21 cellular contexts compared by ENCODE assay signal in genomic region chr10:95785942-95786669, GRCh38. TPM values are rescaled to one million over a fixed set of nuclear protein-coding genes. Genes with fewer than 3 reads are reported as not detected.
DNase-seq lines count a peak whose midpoint lies in the region; ATAC-seq and TF ChIP-seq lines count a peak whose summit lies in the region.
"Had no signal": no experiment of that assay in that cellular context is flagged by ENCODE, and none has a peak within 500 bp of the region (broad histone marks: within the 10 kb centered on the region; RNA-seq: fewer than 3 reads in every experiment).

No MANE protein-coding gene starts in this region.

- no peaks in the 10 kb centered on the region for H4K20me1 ChIP-seq in IMR-90 (ENCODE audit: insufficient read depth, low read length)

- no peak overlapping the region for H3K14ac ChIP-seq in IMR-90 (replicated peaks; ENCODE audit: low read depth, low read length)

- no peaks in the 10 kb centered on the region for H3K79me2 ChIP-seq in parathyroid adenoma

- H3K79me1 ChIP-seq in IMR-90 (ENCODE audit: low read depth in 1 of 2, low read length in 2 of 2): no peaks in the 10 kb centered on the region

- H3K9ac ChIP-seq in IMR-90 (ENCODE audit: low read depth, low read length) (no peak overlapping the region), parathyroid adenoma (no peak overlapping the region)

- H3K9me3 ChIP-seq in IMR-90 (ENCODE audit: control insufficient read depth, insufficient read depth, low read length) (no peaks in the 10 kb centered on the region), parathyroid adenoma (ENCODE audit: control insufficient read depth, low read length) (no peaks in the 10 kb centered on the region), spleen (no peaks in the 10 kb centered on the region)
- H3K9me3 ChIP-seq: testis had no signal

- peaks cover 71% of the 10 kb centered on the region for H3K4me1 Mint-ChIP-seq in activated CD4-positive, alpha-beta memory T cell treated with anti-CD3 and anti-CD28 coated beads, Interleukin-2, amount 10 ng/mL, durations not matched to agents 7 days and 5 days
- peaks cover 5% of the 10 kb centered on the region for H3K4me1 Mint-ChIP-seq in activated CD4-positive, alpha-beta memory T cell treated with anti-CD3 and anti-CD28 coated beads for 36 hours (ENCODE audit: low read depth)

- peak overlapping the region; percentile 74 for H3K27ac Mint-ChIP-seq in activated CD4-positive, alpha-beta memory T cell treated with anti-CD3 and anti-CD28 coated beads, Interleukin-2, amount 10 ng/mL, durations not matched to agents 7 days and 5 days
- no peak overlapping the region for H3K27ac Mint-ChIP-seq in activated CD4-positive, alpha-beta memory T cell treated with anti-CD3 and anti-CD28 coated beads for 36 hours

- no peak for TF ChIP-seq CTCF in IMR-90 (conservative IDR thresholded peaks at IDR 0.05; ENCODE audit: low read depth, low read length)
- no peak for TF ChIP-seq CTCF in coronary artery (IDR thresholded peaks at IDR 0.05)
- TF ChIP-seq CTCF in parathyroid adenoma (IDR thresholded peaks at IDR 0.05): no peak
- no peak for TF ChIP-seq CTCF in spleen (IDR thresholded peaks at IDR 0.05 in 8 of 11, conservative IDR thresholded peaks at IDR 0.05 in 3 of 11)

- ATAC-seq in IMR-90 (ENCODE audit: low read depth) (no peak), HG02798 (IDR thresholded peaks at IDR 0.05; ENCODE audit: poor library complexity, unreplicated experiment) (no peak)
- ATAC-seq: left ventricle myocardium superior had no signal

- no CpG with 5 or more reads among the region's 5 CpGs for WGBS in IMR-90 (ENCODE audit: extremely low coverage in 2 of 2, insufficient read length in 1 of 2), 2 experiments
- WGBS in spleen, 5 donors: 74 to 92% (median 88%) methylated on average over 5 of the region's 5 CpGs

- no peak for TF ChIP-seq RAD21 in IMR-90 (IDR thresholded peaks at IDR 0.05; ENCODE audit: low read length)

- no peak for DNase-seq in activated CD4-positive, alpha-beta memory T cell treated with anti-CD3 and anti-CD28 coated beads, Interleukin-2, amount 10 ng/mL, durations not matched to agents 7 days and 5 days
- DNase-seq in activated CD4-positive, alpha-beta memory T cell treated with anti-CD3 and anti-CD28 coated beads for 36 hours: no peak
- no peak for DNase-seq in IMR-90
- DNase-seq in coronary artery (ENCODE audit: low spot score): no peak
- DNase-seq in superior temporal gyrus (ENCODE audit: extremely low spot score): no peak
- no peak for DNase-seq in spleen
- DNase-seq: activated CD4-positive, alpha-beta T cell treated with anti-CD3 and anti-CD28 coated beads for 48 hours; activated naive CD4-positive, alpha-beta T cell; activated T-cell treated with anti-CD3 and anti-CD28 coated beads for 4 hours; amygdala; dorsolateral prefrontal cortex; EL; HCEC 1CT; head of caudate nucleus; left ventricle myocardium superior; NCI-H2107; NCI-H510A treated with DMSO at 0.1 percent for 48 hours; right cardiac atrium; testis had no signal

- H3K56ac ChIP-seq in IMR-90 (ENCODE audit: extremely low read depth, insufficient read depth, low read length): no peak overlapping the region

- no peak overlapping the region for H2BK15ac ChIP-seq in IMR-90 (ENCODE audit: low read depth, low read length)

- H2BK20ac ChIP-seq in IMR-90 (ENCODE audit: low read depth, low read length): no peak overlapping the region

- H2AK5ac ChIP-seq in IMR-90 (ENCODE audit: low read depth, low read length): peak overlapping the region; percentile 51; the same call in 1 of the 2 replicates

- CTCF ChIA-PET in activated CD4-positive, alpha-beta memory T cell treated with anti-CD3 and anti-CD28 coated beads, Interleukin-2, amount 10 ng/mL, durations not matched to agents 7 days and 5 days (lab: Charles Lee): interaction anchor here (7.1 kb wide), 1 partner anchor 92 kb away, joined by 30 read pairs; the partner anchor contains the start of gene TCTN3
- CTCF ChIA-PET in activated CD4-positive, alpha-beta memory T cell treated with anti-CD3 and anti-CD28 coated beads for 36 hours (lab: Charles Lee): interaction anchor here (1.0 kb wide), 1 partner anchor 55 kb away, joined by 3 read pairs; no protein-coding TSS in a partner anchor
- CTCF ChIA-PET in IMR-90 (lab: Yijun Ruan, JAX): interaction anchor here (1.2 kb wide), 1 partner anchor 42 kb away, joined by 3 read pairs; no protein-coding TSS in a partner anchor

- H4K5ac ChIP-seq in IMR-90 (ENCODE audit: low read depth, low read length): no peak overlapping the region

- TF ChIP-seq POLR2A in IMR-90 (IDR thresholded peaks at IDR 0.05; ENCODE audit: low read depth, low read length) (no peak), spleen (IDR thresholded peaks at IDR 0.05) (no peak)

- H2BK120ac ChIP-seq in IMR-90 (ENCODE audit: low read depth, low read length): no peak overlapping the region

- H3K4me3 ChIP-seq in IMR-90 (ENCODE audit: insufficient read depth, low read depth, low read length) (no peak overlapping the region), coronary artery (no peak overlapping the region), parathyroid adenoma (ENCODE audit: low read depth, low read length) (no peak overlapping the region), spleen (no peak overlapping the region)
- H3K4me3 ChIP-seq: dorsolateral prefrontal cortex, testis had no signal

- H3K9me3 Mint-ChIP-seq in activated CD4-positive, alpha-beta memory T cell treated with anti-CD3 and anti-CD28 coated beads, Interleukin-2, amount 10 ng/mL, durations not matched to agents 7 days and 5 days: peaks cover 2% of the 10 kb centered on the region
- no peaks in the 10 kb centered on the region for H3K9me3 Mint-ChIP-seq in activated CD4-positive, alpha-beta memory T cell treated with anti-CD3 and anti-CD28 coated beads for 36 hours

- POLR2A ChIA-PET in activated CD4-positive, alpha-beta memory T cell treated with anti-CD3 and anti-CD28 coated beads, Interleukin-2, amount 10 ng/mL, durations not matched to agents 7 days and 5 days (lab: Charles Lee): interaction anchor here (0.5 to 2.0 kb wide), 5 partner anchors 28 to 55 kb away, joined by 3 to 11 read pairs (median 4); no protein-coding TSS in a partner anchor
- POLR2A ChIA-PET in activated CD4-positive, alpha-beta memory T cell treated with anti-CD3 and anti-CD28 coated beads for 36 hours (lab: Charles Lee): no interaction called here
- POLR2A ChIA-PET in IMR-90 (lab: Charles Lee; ENCODE audit: unreplicated experiment): interaction anchor here (0.6 kb wide), 1 partner anchor 96 kb away, joined by 4 read pairs; no protein-coding TSS in a partner anchor

- no peaks in the 10 kb centered on the region for H3K36me3 ChIP-seq in IMR-90 (ENCODE audit: control insufficient read depth, insufficient read depth, low read length)
- H3K36me3 ChIP-seq in parathyroid adenoma (ENCODE audit: control insufficient read depth, insufficient read depth, low read length): no peaks in the 10 kb centered on the region
- peaks cover 0 to under 1% (median 0%) of the 10 kb centered on the region in 6 donors for H3K36me3 ChIP-seq in spleen

- H2AFZ ChIP-seq in IMR-90 (replicated peaks; ENCODE audit: low read length, poor library complexity) (no peak overlapping the region), parathyroid adenoma (peak overlapping the region; percentile 14)

- no peak overlapping the region for H3K4ac ChIP-seq in IMR-90 (ENCODE audit: low read depth, low read length)

- H4K91ac ChIP-seq in IMR-90 (ENCODE audit: insufficient read depth, low read depth, low read length): no peak overlapping the region

- H3K27me3 ChIP-seq in IMR-90 (ENCODE audit: control insufficient read depth, insufficient read depth, low read length): no peaks in the 10 kb centered on the region
- no peaks in the 10 kb centered on the region for H3K27me3 ChIP-seq in parathyroid adenoma (ENCODE audit: control insufficient read depth, insufficient read depth, low read length)
- no peaks in the 10 kb centered on the region for H3K27me3 ChIP-seq in spleen (replicated peaks in 1 of 7)
- H3K27me3 ChIP-seq: dorsolateral prefrontal cortex, testis had no signal

- H2BK5ac ChIP-seq in IMR-90 (ENCODE audit: low read depth, low read length, poor library complexity, severe bottlenecking): no peak overlapping the region

- H3K4me2 ChIP-seq in IMR-90 (ENCODE audit: low read depth, low read length) (no peak overlapping the region), parathyroid adenoma (ENCODE audit: low read length) (no peak overlapping the region)

- peaks cover 6% of the 10 kb centered on the region for H3K36me3 Mint-ChIP-seq in activated CD4-positive, alpha-beta memory T cell treated with anti-CD3 and anti-CD28 coated beads, Interleukin-2, amount 10 ng/mL, durations not matched to agents 7 days and 5 days (ENCODE audit: low read depth)
- no peaks in the 10 kb centered on the region for H3K36me3 Mint-ChIP-seq in activated CD4-positive, alpha-beta memory T cell treated with anti-CD3 and anti-CD28 coated beads for 36 hours

- no peak overlapping the region for H3K23ac ChIP-seq in IMR-90 (ENCODE audit: low read depth, low read length)

- dilution Hi-C loops in IMR-90 (cut with HindIII; ENCODE audit: low sequenced_read_pairs, unreplicated experiment): no loop called here

- H3K9me1 ChIP-seq in IMR-90 (ENCODE audit: insufficient read depth, low read length): no peaks in the 10 kb centered on the region

- H2AK9ac ChIP-seq in IMR-90 (replicated peaks; ENCODE audit: low read depth, low read length, poor library complexity): no peak overlapping the region

- no TSS peak for BruUV-seq in IMR-90 (replicated peaks; lab: Mats Ljungman, UMichigan)

- H3K18ac ChIP-seq in IMR-90 (ENCODE audit: low read depth, low read length): no peak overlapping the region; the same call in 1 of the 2 replicates

- intact Hi-C loops in activated CD4-positive, alpha-beta memory T cell treated with anti-CD3 and anti-CD28 coated beads for 36 hours (cut with micrococcal nuclease): no loop called here
- intact Hi-C loops in IMR-90 (cut with micrococcal nuclease): no loop called here
- intact Hi-C loops in spleen (cut with DNase I; ENCODE audit: low total_unique reads): no loop called here

- peak overlapping the region; percentile 3 for H3K4me3 Mint-ChIP-seq in activated CD4-positive, alpha-beta memory T cell treated with anti-CD3 and anti-CD28 coated beads, Interleukin-2, amount 10 ng/mL, durations not matched to agents 7 days and 5 days
- H3K4me3 Mint-ChIP-seq in activated CD4-positive, alpha-beta memory T cell treated with anti-CD3 and anti-CD28 coated beads for 36 hours: no peak overlapping the region

- H3K4me1 ChIP-seq in IMR-90 (ENCODE audit: control insufficient read depth, insufficient read depth, low read length): no peaks in the 10 kb centered on the region
- H3K4me1 ChIP-seq in parathyroid adenoma: no peaks in the 10 kb centered on the region
- peaks cover 9 to 95% (median 51%) of the 10 kb centered on the region in 6 donors for H3K4me1 ChIP-seq in spleen
- H3K4me1 ChIP-seq: testis had no signal

- H3K27ac ChIP-seq in IMR-90 (ENCODE audit: insufficient read depth, low read length) (no peak overlapping the region), coronary artery (peak overlapping the region; percentile 67 to 80), parathyroid adenoma (no peak overlapping the region), spleen (peak overlapping the region in 4 of 8 donors; percentile 69 to 78 (median 73))
- H3K27ac ChIP-seq: dorsolateral prefrontal cortex, testis had no signal

- in situ Hi-C loops in IMR-90 (cut with MboI; ENCODE audit: low sequenced_read_pairs): no loop called here

- no peak overlapping the region for H4K8ac ChIP-seq in IMR-90 (ENCODE audit: low read depth in 2 of 2, low read length in 2 of 2)

- peaks cover 6% of the 10 kb centered on the region for H3K27me3 Mint-ChIP-seq in activated CD4-positive, alpha-beta memory T cell treated with anti-CD3 and anti-CD28 coated beads, Interleukin-2, amount 10 ng/mL, durations not matched to agents 7 days and 5 days
- H3K27me3 Mint-ChIP-seq in activated CD4-positive, alpha-beta memory T cell treated with anti-CD3 and anti-CD28 coated beads for 36 hours: peaks cover 12% of the 10 kb centered on the region

RNA-seq across cellular contexts. Expression of gene ENTPD1, which starts 30.1 kb away (rescaled TPM):
- 10 to 100 TPM; 29.7 to 33.3 TPM for total RNA-seq in activated CD4-positive, alpha-beta memory T cell treated with anti-CD3 and anti-CD28 coated beads, Interleukin-2, amount 10 ng/mL, durations not matched to agents 7 days and 5 days
- 1 to 10 TPM; 2.5 to 2.8 TPM for total RNA-seq in activated CD4-positive, alpha-beta memory T cell treated with anti-CD3 and anti-CD28 coated beads for 36 hours
- total RNA-seq in IMR-90 (2012; rRNA removed) (under 0.01 TPM in 1 of 2 replicates, not detected in the other), spleen (10 to 100 TPM; 52.6 to 92.9 (median 64.1) TPM)
- polyA plus RNA-seq in IMR-90 (2012; rRNA removed) (not detected in 2 replicates), spleen (10 to 100 TPM; 14.1 to 19.7 (median 14.6) TPM)
- not detected in 2 replicates for polyA plus RNA-seq in IMR-90 (2012; cell fraction: cytosol; rRNA removed)
- 0.09 TPM in 1 of 2 replicates, not detected in the other for polyA plus RNA-seq in IMR-90 (2012; cell fraction: nucleus; rRNA removed; ENCODE audit: low replicate concordance)

Comparison
In these comparisons a context has a peak if more than half of its experiments do, and no peak if none do; other contexts are left out.
1. RNA of gene ENTPD1, which starts 30.1 kb away (total RNA-seq): 52.6 to 92.9 TPM in spleen and 29.7 to 33.3 TPM in activated CD4-positive, alpha-beta memory T cell treated with anti-CD3 and anti-CD28 coated beads, Interleukin-2, amount 10 ng/mL, durations not matched to agents 7 days and 5 days; 2.5 to 2.8 TPM in activated CD4-positive, alpha-beta memory T cell treated with anti-CD3 and anti-CD28 coated beads for 36 hours and under 0.01 TPM in IMR-90; every median in the first group is over 4 times any median in the second.
2. H3K27ac ChIP-seq: peak in coronary artery (2 of 2); none in IMR-90 (single experiment) and parathyroid adenoma (single experiment).